ENCODE assay signal across 21 cellular contexts in the genomic region with DNA sequence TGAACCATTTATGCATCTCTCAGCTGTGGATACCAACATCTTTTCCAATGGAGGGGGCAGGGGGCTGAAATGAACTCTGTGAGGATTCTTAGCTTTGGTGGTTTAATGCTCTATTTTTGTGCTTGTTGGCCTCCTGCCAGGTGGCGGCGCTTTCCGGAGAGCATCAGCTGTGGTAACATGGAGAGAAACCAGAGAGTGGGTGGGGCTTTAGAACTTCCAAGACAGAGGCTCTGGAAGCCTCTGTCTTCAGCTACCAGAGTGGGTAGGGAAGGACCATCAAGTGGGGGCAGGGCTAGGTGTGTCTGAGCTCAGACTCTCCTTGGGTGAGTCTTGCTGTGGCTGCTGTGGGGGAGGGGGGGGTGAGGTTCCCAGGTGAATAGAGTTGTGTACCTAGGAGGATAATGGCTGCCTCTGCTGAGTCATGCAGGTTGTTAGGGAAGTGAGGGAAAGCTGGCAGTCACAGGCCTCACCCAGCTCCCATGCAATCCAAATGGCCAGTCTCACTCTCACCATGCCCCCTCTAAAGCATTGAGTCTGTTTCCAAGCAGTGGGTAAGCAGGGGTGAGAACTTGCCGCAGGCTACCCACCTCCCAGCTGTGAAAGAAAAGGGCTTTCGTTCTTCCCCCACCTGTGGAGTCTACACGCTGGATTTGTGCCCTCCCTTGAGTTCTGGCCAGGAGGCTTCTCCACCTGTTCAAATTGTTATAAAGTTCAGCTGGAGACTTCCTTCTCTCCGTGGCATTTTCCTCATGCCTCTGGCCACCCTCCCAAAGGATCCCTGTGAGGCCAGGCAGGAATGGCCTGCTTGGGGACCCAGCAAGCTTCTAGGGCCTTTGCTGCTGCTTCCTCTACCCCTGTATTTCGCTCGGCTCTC.
DNase-seq lines count a peak whose midpoint lies in the region; ATAC-seq and TF ChIP-seq lines count a peak whose summit lies in the region.
"Had no signal": no experiment of that assay in that cellular context is flagged by ENCODE, and none has a peak within 500 bp of the region (broad histone marks: within the 10 kb centered on the region; RNA-seq: fewer than 3 reads in every experiment).

No MANE protein-coding gene starts in this region.

- H3K27ac ChIP-seq in neuronal stem cell (replicated peaks; ENCODE audit: low read length): no peak overlapping the region
- H3K27ac ChIP-seq in adrenal gland: no peak overlapping the region
- H3K27ac ChIP-seq: tibial artery had no signal

- no peaks in the 10 kb centered on the region for H3K27me3 ChIP-seq in H7 (ENCODE audit: control insufficient read depth, insufficient read depth, low read length)
- H3K27me3 ChIP-seq in neuronal stem cell (ENCODE audit: control insufficient read depth in 3 of 3, insufficient read depth in 3 of 3, low read depth in 1 of 3, low read length in 3 of 3): no peaks in the 10 kb centered on the region
- no peaks in the 10 kb centered on the region for H3K27me3 ChIP-seq in adrenal gland
- H3K27me3 ChIP-seq: tibial artery had no signal

- no peak overlapping the region for H2BK120ac ChIP-seq in neuronal stem cell (ENCODE audit: low read depth, low read length)

- H4K8ac ChIP-seq in neuronal stem cell (ENCODE audit: low read depth, low read length): no peak overlapping the region

- no peak overlapping the region for H4K91ac ChIP-seq in neuronal stem cell (ENCODE audit: low read depth, low read length, poor library complexity)

- H3K14ac ChIP-seq in neuronal stem cell (ENCODE audit: low read length): no peak overlapping the region

- H3K4me1 ChIP-seq in neuronal stem cell (ENCODE audit: control insufficient read depth in 2 of 2, insufficient read depth in 1 of 2, low read depth in 1 of 2, low read length in 2 of 2) (no peaks in the 10 kb centered on the region), adrenal gland (replicated peaks in 1 of 2) (no peaks in the 10 kb centered on the region)

- H2BK12ac ChIP-seq in neuronal stem cell (ENCODE audit: low read length): no peak overlapping the region

- no peak overlapping the region for H3K4me2 ChIP-seq in neuronal stem cell (ENCODE audit: insufficient read depth, low read length, poor library complexity, severe bottlenecking)

- no peak for TF ChIP-seq CTCF in adrenal gland (IDR thresholded peaks at IDR 0.05)

- H3K79me1 ChIP-seq in neuronal stem cell (ENCODE audit: low read depth, low read length): no peaks in the 10 kb centered on the region

- H3K23ac ChIP-seq in neuronal stem cell (ENCODE audit: low read depth, low read length, poor library complexity): no peak overlapping the region

- H3K18ac ChIP-seq in neuronal stem cell (ENCODE audit: low read length): no peak overlapping the region

- no peak overlapping the region for H2BK15ac ChIP-seq in neuronal stem cell (ENCODE audit: low read length)

- no peak overlapping the region for H3K9ac ChIP-seq in neuronal stem cell (ENCODE audit: low read depth, low read length, poor library complexity)

- peak overlapping the region; percentile 6; the same call in 1 of the 2 replicates for H3K4me3 ChIP-seq in H7 (ENCODE audit: insufficient read depth, low read depth, low read length)
- no peak overlapping the region for H3K4me3 ChIP-seq in neuronal stem cell (ENCODE audit: low read length in 2 of 2)
- H3K4me3 ChIP-seq in adrenal gland: no peak overlapping the region
- H3K4me3 ChIP-seq: HAP-1, lung, tibial artery had no signal

- no peak for ATAC-seq in GM18867 (IDR thresholded peaks at IDR 0.05; ENCODE audit: unreplicated experiment)
- ATAC-seq: sciatic nerve, T-cell had no signal

- WGBS in neuronal stem cell (ENCODE audit: extremely low coverage in 2 of 2, insufficient read length in 2 of 2, insufficient replicate concordance in 1 of 2), 2 donors: no CpG with 5 or more reads among the region's 9 CpGs
- 89 to 94% (median 90%) methylated on average over 6 to 9 of the region's 9 CpGs for WGBS in adrenal gland, 4 donors

- DNase-seq in H7 (no peak), NCI-H69 (lab: John Stamatoyannopoulos, UW) (peak; percentile 88), iPS DF 19.7 (ENCODE audit: low read depth, low spot score) (peak; percentile 79), neuronal stem cell (ENCODE audit: low spot score) (no peak), LoVo (ENCODE audit: low spot score) (no peak), Kasumi-1 (lab: John Stamatoyannopoulos, UW) (no peak), adrenal gland (no peak)
- DNase-seq: activated CD4-positive, alpha-beta T cell treated with anti-CD3 and anti-CD28 coated beads, Interleukin-2, amount 10 ng/mL, durations not matched to agents 24 days and 14 days; foreskin melanocyte; IMR-90; NCI-H1930; NCI-H446; Right ventricle myocardium superior; stimulated activated CD4-positive, alpha-beta T cell treated with anti-CD3 and anti-CD28 coated beads, Interleukin-1b, Interleukin-23, amount 100 ng/mL, for 48 hours; stimulated activated naive CD4-positive, alpha-beta T cell; T-cell; tibial artery had no signal

- H3K36me3 ChIP-seq in H7 (replicated peaks; ENCODE audit: control insufficient read depth, insufficient read depth, low read length) (peaks cover 2% of the 10 kb centered on the region), neuronal stem cell (replicated peaks in 1 of 2; ENCODE audit: control insufficient read depth in 2 of 2, insufficient read depth in 2 of 2, low read length in 2 of 2) (no peaks in the 10 kb centered on the region), adrenal gland (replicated peaks in 1 of 2) (no peaks in the 10 kb centered on the region)
- H3K36me3 ChIP-seq: HAP-1, tibial artery had no signal

- H3K4ac ChIP-seq in neuronal stem cell (ENCODE audit: low read length): no peak overlapping the region

- intact Hi-C loops in adrenal gland (cut with DNase I): no loop called here

- H2AK5ac ChIP-seq in neuronal stem cell (ENCODE audit: low read depth, low read length): no peak overlapping the region

- no peak overlapping the region for H2BK5ac ChIP-seq in neuronal stem cell (ENCODE audit: low read length)

- H3K9me3 ChIP-seq in neuronal stem cell (replicated peaks in 1 of 2; ENCODE audit: control insufficient read depth in 2 of 2, insufficient read depth in 1 of 2, low read depth in 1 of 2, low read length in 2 of 2): no peaks in the 10 kb centered on the region
- H3K9me3 ChIP-seq in adrenal gland (replicated peaks in 1 of 3): no peaks in the 10 kb centered on the region
- H3K9me3 ChIP-seq: HAP-1 had no signal

- no peak for TF ChIP-seq POLR2A in adrenal gland (IDR thresholded peaks at IDR 0.05)

- peak overlapping the region; percentile 4 for H2AFZ ChIP-seq in neuronal stem cell (ENCODE audit: low read length)

Comparison
In these comparisons a context has a peak if more than half of its experiments do, and no peak if none do; other contexts are left out.
1. DNase-seq: peak in NCI-H69 (single experiment) and iPS DF 19.7 (single experiment); none in H7 (single experiment), neuronal stem cell (single experiment), LoVo (single experiment), Kasumi-1 (0 of 2) and adrenal gland (0 of 7).